8 cellular contexts compared by ENCODE assay signal in genomic region chr12:56315626-56316473, GRCh38. TPM values are rescaled to one million over a fixed set of nuclear protein-coding genes. Genes with fewer than 3 reads are reported as not detected.
DNase-seq lines count a peak whose midpoint lies in the region; ATAC-seq and TF ChIP-seq lines count a peak whose summit lies in the region.

CNPY2 (minus strand) TSS chr12:56315988; CDS start chr12:56315217, 771 bp downstream.

- H3K36me3 ChIP-seq in PC-3 (ENCODE audit: low read depth, low read length) = peaks cover 10% of the 10 kb centered on the region

- CTCF ChIA-PET in PC-3 (lab: Charles Lee) = interaction anchor here (0.6 to 1.7 kb wide), 3 partner anchors 60 to 148 kb away, joined by 3 to 6 read pairs (median 4); no protein-coding TSS in a partner anchor

- peak within 1 kb of the TSS; percentile 59 for H3K27ac ChIP-seq in PC-3 (ENCODE audit: low read length)

- no peaks in the 10 kb centered on the region for H3K27me3 ChIP-seq in PC-3 (ENCODE audit: low read length)

- H3K4me2 ChIP-seq in PC-3 (ENCODE audit: low read length) = peak within 1 kb of the TSS; percentile 93

- BruUV-seq in PC-3 (replicated peaks; lab: Mats Ljungman, UMichigan) = no TSS peak

- H3K9me2 ChIP-seq in PC-3 (replicated peaks; ENCODE audit: low read length) = no peaks in the 10 kb centered on the region

- H2AFZ ChIP-seq in PC-3 (ENCODE audit: low read length) = peak within 1 kb of the TSS; percentile 63

- no peaks in the 10 kb centered on the region for H3F3A ChIP-seq in PC-3 (ENCODE audit: low read length, unreplicated experiment)

- H3K9ac ChIP-seq in PC-3 (ENCODE audit: low read length) = peak within 1 kb of the TSS; percentile 95

- peaks cover 18% of the 10 kb centered on the region for H3K79me2 ChIP-seq in PC-3 (ENCODE audit: low read length)

- POLR2A ChIA-PET in PC-3 (lab: Charles Lee; ENCODE audit: unreplicated experiment) = interaction anchor here (0.5 to 1.4 kb wide), 6 partner anchors 16 to 320 kb away, joined by 3 to 6 read pairs (median 4); partner anchors contain the start of genes PAN2 and RBMS2

- intact Hi-C loops in PC-3 (cut with micrococcal nuclease) = loop anchor here (1.0 to 5.0 kb wide), 2 partner anchors 46 to 148 kb away; partner anchors contain the start of genes APOF and STAT2

- peak; percentile 44 for TF ChIP-seq CTCF in PC-3 (conservative IDR thresholded peaks at IDR 0.05; ENCODE audit: low read depth, low read length)
- TF ChIP-seq CTCF in epithelial cell of proximal tubule (conservative IDR thresholded peaks at IDR 0.05; ENCODE audit: low read depth, low read length) = peak; percentile 14

- no peaks in the 10 kb centered on the region for H3K9me3 ChIP-seq in PC-3 (ENCODE audit: low read length)

- peak; percentile 88 for ATAC-seq in GM21576 (IDR thresholded peaks at IDR 0.05; ENCODE audit: unreplicated experiment)
- peak; percentile 95 for ATAC-seq in PC-3

- peak; percentile 45; the same call in 1 of the 2 replicates for TF ChIP-seq EP300 in Ishikawa (IDR thresholded peaks at IDR 0.05; ENCODE audit: borderline replicate concordance)

- H3K4me1 ChIP-seq in PC-3 (ENCODE audit: insufficient read depth, low read length) = peaks cover 15% of the 10 kb centered on the region

- H4K20me1 ChIP-seq in PC-3 (ENCODE audit: low read length) = no peaks in the 10 kb centered on the region

- peak; percentile 99 for DNase-seq in DMS153 (lab: John Stamatoyannopoulos, UW)
- DNase-seq in PC-3 = peak; percentile 98
- peak; percentile 90 for DNase-seq in activated T-cell treated with anti-CD3 and anti-CD28 coated beads for 48 hours (ENCODE audit: low read depth)
- DNase-seq in epithelial cell of proximal tubule (ENCODE audit: low read depth) = peak; percentile 92
- peak; percentile 95 for DNase-seq in mucosa of gallbladder (ENCODE audit: low spot score)
- peak; percentile 81 to 89 for DNase-seq in stimulated activated CD8-positive, alpha-beta memory T cell treated with anti-CD3 and anti-CD28 coated beads, Interleukin-4, amount 100 ng/mL, for 4 hours (ENCODE audit: low read depth in 2 of 2, low spot score in 1 of 2)

- peak; percentile 55; the same call in 1 of the 2 replicates for TF ChIP-seq RAD21 in Ishikawa (IDR thresholded peaks at IDR 0.05; ENCODE audit: low read depth)

- peak within 1 kb of the TSS; percentile 90 for H3K4me3 ChIP-seq in PC-3 (ENCODE audit: low read length)
- H3K4me3 ChIP-seq in epithelial cell of proximal tubule (ENCODE audit: low read depth, low read length) = peak within 1 kb of the TSS; percentile 95

TF ChIP-seq in Ishikawa, 13 proteins besides CTCF, POLR2A, EP300 and RAD21:
- TF ChIP-seq CREB1 (IDR thresholded peaks at IDR 0.05; ENCODE audit: low read depth) (peak; percentile 42; the same call in 1 of the 2 replicates), MAX (IDR thresholded peaks at IDR 0.05) (peak; percentile 90), TEAD4 (IDR thresholded peaks at IDR 0.05) (0 out of 2 replicates have a peak, but pooled peaks have one; percentile 14), USF1 (IDR thresholded peaks at IDR 0.05) (peak; percentile 95), ZBTB7A (IDR thresholded peaks at IDR 0.05; ENCODE audit: low read depth) (peak; percentile 61; the same call in 1 of the 2 replicates), TCF12 (IDR thresholded peaks at IDR 0.05; ENCODE audit: low read depth) (0 out of 2 replicates have a peak, but pooled peaks have one; percentile 60), FOXM1 (IDR thresholded peaks at IDR 0.05; ENCODE audit: borderline replicate concordance, low read depth) (no peak), REST (IDR thresholded peaks at IDR 0.05; ENCODE audit: low read depth) (no peak), TAF1 (IDR thresholded peaks at IDR 0.05; ENCODE audit: low read depth) (peak; percentile 91), YY1 (IDR thresholded peaks at IDR 0.05; ENCODE audit: low read depth) (peak; percentile 87), EGR1 (IDR thresholded peaks at IDR 0.05) (no peak; the same call in 1 of the 2 replicates), NFIC (IDR thresholded peaks at IDR 0.05) (no peak), CEBPB (IDR thresholded peaks at IDR 0.05) (peak; percentile 19; the same call in 1 of the 2 replicates)

RNA-seq across cellular contexts. Expression of gene CNPY2, which starts in this region (rescaled TPM):
- total RNA-seq in PC-3 (2014; rRNA removed) (109 and 162 TPM in 2 replicates), epithelial cell of proximal tubule (141 and 155 TPM in 2 replicates), mucosa of gallbladder (140 TPM)

Comparison
In these comparisons a context has a peak if more than half of its experiments do, and no peak if none do; other contexts are left out.
1. Peak in every context shown above with its lines: DNase-seq, ATAC-seq, H3K4me3 ChIP-seq and H3K27ac ChIP-seq.